Comparison of ENCODE assay signal across 1 cellular context in genomic region chr1:5692649-5693048, GRCh38.
TF ChIP-seq lines count a peak whose summit lies in the region.

No MANE protein-coding gene starts in this region.

TF ChIP-seq in GM23338, 12 proteins besides CTCF, POLR2A, EP300 and RAD21 (continued from another document):
- TF ChIP-seq REST (IDR thresholded peaks at IDR 0.05; ENCODE audit: unreplicated experiment) (no peak), NANOG (IDR thresholded peaks at IDR 0.05; ENCODE audit: borderline replicate concordance) (no peak), ETS1 (IDR thresholded peaks at IDR 0.05) (no peak), ZNF331 (CRISPR knock-in tag; IDR thresholded peaks at IDR 0.05; ENCODE audit: low read depth) (no peak), JUNB (IDR thresholded peaks at IDR 0.05; ENCODE audit: unreplicated experiment) (no peak), CREB1 (CRISPR knock-in tag; IDR thresholded peaks at IDR 0.05; ENCODE audit: low read depth) (no peak)
